In genomic region chr1:161421456-161421855, GRCh38 we compare ENCODE assay signal across 1 cellular context.
TF ChIP-seq lines count a peak whose summit lies in the region.

No MANE protein-coding gene starts in this region.

TF ChIP-seq in HEK293, 187 proteins besides CTCF, POLR2A, EP300 and RAD21 (continued from another document and continues in another):
- TF ChIP-seq ELK4 (IDR thresholded peaks at IDR 0.05; ENCODE audit: borderline replicate concordance, low read depth, low read length) (no peak), FEZF1 (tag by site-specific recombination; IDR thresholded peaks at IDR 0.05) (no peak), BCL6B (tag by site-specific recombination; IDR thresholded peaks at IDR 0.05) (no peak), ZNF146 (tag by site-specific recombination; IDR thresholded peaks at IDR 0.05) (no peak), ZNF548 (tag by site-specific recombination; IDR thresholded peaks at IDR 0.05) (no peak), WT1 (tag by site-specific recombination; IDR thresholded peaks at IDR 0.05) (peak; percentile 84), ZNF398 (tag by site-specific recombination; IDR thresholded peaks at IDR 0.05) (no peak), ZNF10 (tag by site-specific recombination; IDR thresholded peaks at IDR 0.05) (no peak), ZNF404 (tag by site-specific recombination; IDR thresholded peaks at IDR 0.05) (no peak), ZEB2 (tag by site-specific recombination; IDR thresholded peaks at IDR 0.05) (no peak), ZNF19 (tag by site-specific recombination; IDR thresholded peaks at IDR 0.05; ENCODE audit: low read depth) (no peak), ZNF366 (tag by site-specific recombination; conservative IDR thresholded peaks at IDR 0.05) (no peak), SP2 (tag by site-specific recombination; IDR thresholded peaks at IDR 0.05) (no peak), ZSCAN18 (tag by site-specific recombination; IDR thresholded peaks at IDR 0.05) (no peak), ZNF341 (tag by site-specific recombination; IDR thresholded peaks at IDR 0.05; ENCODE audit: low read depth) (no peak), HOXA7 (CRISPR knock-in tag; IDR thresholded peaks at IDR 0.05; ENCODE audit: borderline replicate concordance) (no peak), ZNF280D (tag by site-specific recombination; IDR thresholded peaks at IDR 0.05) (no peak), GLIS1 (tag by site-specific recombination; IDR thresholded peaks at IDR 0.05) (peak; percentile 55), ZNF513 (tag by site-specific recombination; IDR thresholded peaks at IDR 0.05) (no peak), ZNF26 (tag by site-specific recombination; IDR thresholded peaks at IDR 0.05) (no peak), ZNF350 (tag by site-specific recombination; IDR thresholded peaks at IDR 0.05) (no peak), ZNF518A (tag by site-specific recombination; conservative IDR thresholded peaks at IDR 0.05; ENCODE audit: low read depth) (no peak), ZIC2 (tag by site-specific recombination; IDR thresholded peaks at IDR 0.05) (no peak), GLIS2 (tag by site-specific recombination; IDR thresholded peaks at IDR 0.05) (no peak), TSHZ1 (tag by site-specific recombination; IDR thresholded peaks at IDR 0.05; ENCODE audit: borderline replicate concordance) (no peak), ZBTB26 (tag by site-specific recombination; optimal IDR thresholded peaks at IDR 0.05) (no peak), ZNF585B (tag by site-specific recombination; IDR thresholded peaks at IDR 0.05) (no peak), ZNF645 (tag by site-specific recombination; IDR thresholded peaks at IDR 0.05) (no peak), GLI2 (tag by site-specific recombination; IDR thresholded peaks at IDR 0.05; ENCODE audit: borderline replicate concordance, low read depth) (no peak; the same call in 1 of the 2 replicates), ZFP37 (tag by site-specific recombination; IDR thresholded peaks at IDR 0.05) (no peak), ZNF623 (tag by site-specific recombination; IDR thresholded peaks at IDR 0.05) (no peak), ZNF660 (tag by site-specific recombination; IDR thresholded peaks at IDR 0.05) (no peak), ZNF48 (tag by site-specific recombination; IDR thresholded peaks at IDR 0.05) (no peak)
